ENCODE assay signal across 1 cellular context in the genomic region with DNA sequence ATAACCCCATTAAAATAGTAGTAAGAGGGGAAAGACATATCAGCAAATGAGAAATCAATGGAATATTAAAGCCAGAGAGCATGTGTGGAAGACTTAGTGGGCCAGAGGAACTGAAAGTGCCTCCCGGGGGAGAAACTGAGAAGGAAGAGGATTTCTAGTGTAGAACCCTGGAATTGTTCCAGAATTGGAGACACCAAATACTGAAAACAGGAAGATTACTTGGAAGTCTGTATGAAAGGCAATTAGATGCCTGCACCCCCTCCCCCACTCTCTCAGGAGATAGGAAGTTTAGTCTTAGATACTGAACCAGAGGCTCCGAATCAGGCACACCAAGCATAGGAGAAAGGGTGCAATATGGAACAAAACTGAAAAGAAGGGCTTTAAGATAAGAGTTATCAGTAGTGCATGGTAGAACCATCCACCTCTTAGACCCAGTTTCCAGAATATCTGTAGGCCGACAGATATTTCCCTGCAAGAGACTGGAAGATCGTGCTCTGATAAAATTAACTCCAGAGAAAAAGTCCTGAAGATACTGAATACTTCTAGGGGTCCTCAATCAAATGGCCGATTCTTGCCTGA.
A peak's percentile ranks its signal among the peaks of the same experiment; 100 is the strongest.
TF ChIP-seq lines count a peak whose summit lies in the region.

No MANE protein-coding gene starts in this region.

TF ChIP-seq in K562, 482 proteins besides CTCF, POLR2A, EP300 and RAD21 (continued from another document and continues in another):
- TF ChIP-seq, protein P1, sequence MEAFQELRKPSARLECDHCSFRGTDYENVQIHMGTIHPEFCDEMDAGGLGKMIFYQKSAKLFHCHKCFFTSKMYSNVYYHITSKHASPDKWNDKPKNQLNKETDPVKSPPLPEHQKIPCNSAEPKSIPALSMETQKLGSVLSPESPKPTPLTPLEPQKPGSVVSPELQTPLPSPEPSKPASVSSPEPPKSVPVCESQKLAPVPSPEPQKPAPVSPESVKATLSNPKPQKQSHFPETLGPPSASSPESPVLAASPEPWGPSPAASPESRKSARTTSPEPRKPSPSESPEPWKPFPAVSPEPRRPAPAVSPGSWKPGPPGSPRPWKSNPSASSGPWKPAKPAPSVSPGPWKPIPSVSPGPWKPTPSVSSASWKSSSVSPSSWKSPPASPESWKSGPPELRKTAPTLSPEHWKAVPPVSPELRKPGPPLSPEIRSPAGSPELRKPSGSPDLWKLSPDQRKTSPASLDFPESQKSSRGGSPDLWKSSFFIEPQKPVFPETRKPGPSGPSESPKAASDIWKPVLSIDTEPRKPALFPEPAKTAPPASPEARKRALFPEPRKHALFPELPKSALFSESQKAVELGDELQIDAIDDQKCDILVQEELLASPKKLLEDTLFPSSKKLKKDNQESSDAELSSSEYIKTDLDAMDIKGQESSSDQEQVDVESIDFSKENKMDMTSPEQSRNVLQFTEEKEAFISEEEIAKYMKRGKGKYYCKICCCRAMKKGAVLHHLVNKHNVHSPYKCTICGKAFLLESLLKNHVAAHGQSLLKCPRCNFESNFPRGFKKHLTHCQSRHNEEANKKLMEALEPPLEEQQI (IDR thresholded peaks at IDR 0.05): peak; percentile 88
- TF ChIP-seq ARNT (IDR thresholded peaks at IDR 0.05) (peak; percentile 73 to 99; a peak in 3 of 4 replicates), GTF2F1 (IDR thresholded peaks at IDR 0.05; ENCODE audit: low read depth, low read length) (no peak), KLF16 (IDR thresholded peaks at IDR 0.05) (peak; percentile 94), TBP (optimal IDR thresholded peaks at IDR 0.05; ENCODE audit: low read depth, low read length) (no peak), TRIM28 (IDR thresholded peaks at IDR 0.05) (peak; percentile 60; the same call in 1 of the 2 replicates), FOS (IDR thresholded peaks at IDR 0.05; ENCODE audit: extremely low read depth, insufficient read length) (no peak), EZH2 (IDR thresholded peaks at IDR 0.05; ENCODE audit: borderline replicate concordance, low read depth, low read length) (no peak), ATF1 (CRISPR knock-in tag; IDR thresholded peaks at IDR 0.05) (no peak), ATF1 (tag; IDR thresholded peaks at IDR 0.05) (peak; percentile 22; the same call in 1 of the 2 replicates), NCOR1 (IDR thresholded peaks at IDR 0.05) (peak; percentile 97), KHSRP (IDR thresholded peaks at IDR 0.05) (0 out of 2 replicates have a peak, but pooled peaks have one; percentile 43), FOSL1 (tag; conservative IDR thresholded peaks at IDR 0.05) (peak; percentile 67; the same call in 1 of the 2 replicates), MED1 (CRISPR knock-in tag; IDR thresholded peaks at IDR 0.05; ENCODE audit: borderline replicate concordance) (no peak), ZNF23 (CRISPR knock-in tag; IDR thresholded peaks at IDR 0.05) (no peak), DACH1 (IDR thresholded peaks at IDR 0.05; ENCODE audit: partially characterized antibody) (peak; percentile 9), MYC (IDR thresholded peaks at IDR 0.05; ENCODE audit: low read depth, low read length) (peak; percentile 39; the same call in 1 of the 2 replicates), MYC (CRISPR knock-in tag; IDR thresholded peaks at IDR 0.05; ENCODE audit: borderline replicate concordance, low read depth) (no peak), NUFIP1 (IDR thresholded peaks at IDR 0.05; ENCODE audit: partially characterized antibody) (peak; percentile 65), SRSF9 (IDR thresholded peaks at IDR 0.05; ENCODE audit: borderline replicate concordance, low read depth, low read length) (no peak), ETV1 (tag; conservative IDR thresholded peaks at IDR 0.05; ENCODE audit: low read depth) (peak; percentile 14; the same call in 1 of the 2 replicates), BCOR (IDR thresholded peaks at IDR 0.05) (peak; percentile 52), HNRNPL (IDR thresholded peaks at IDR 0.05; ENCODE audit: low read depth, low read length) (no peak), TAL1 (IDR thresholded peaks at IDR 0.05) (peak; percentile 98), PTBP1 (IDR thresholded peaks at IDR 0.05; ENCODE audit: low read depth, low read length) (no peak), NCOA1 (IDR thresholded peaks at IDR 0.05; ENCODE audit: low read depth) (peak; percentile 73), HDAC2 (IDR thresholded peaks at IDR 0.05) (peak; percentile 95), NEUROD1 (IDR thresholded peaks at IDR 0.05; ENCODE audit: borderline replicate concordance, low read depth, low read length, partially characterized antibody) (peak; percentile 39), HMGN3 (IDR thresholded peaks at IDR 0.05; ENCODE audit: borderline replicate concordance, extremely low read depth, insufficient read length, low read depth, low read length) (peak; percentile 74), ZNF589 (CRISPR knock-in tag; IDR thresholded peaks at IDR 0.05; ENCODE audit: low read depth) (0 out of 2 replicates have a peak, but pooled peaks have one; percentile 68), SMAD4 (CRISPR knock-in tag; conservative IDR thresholded peaks at IDR 0.05) (peak; percentile 96), SMARCC2 (IDR thresholded peaks at IDR 0.05; ENCODE audit: low read depth) (peak; percentile 93), MAFG (tag; conservative IDR thresholded peaks at IDR 0.05) (no peak), TCF3 (CRISPR knock-in tag; IDR thresholded peaks at IDR 0.05) (peak; percentile 92), TCF7L2 (IDR thresholded peaks at IDR 0.05; ENCODE audit: low read depth, low read length) (no peak), TRIM24 (IDR thresholded peaks at IDR 0.05) (peak; percentile 91 to 94), ZNF134 (CRISPR knock-in tag; conservative IDR thresholded peaks at IDR 0.05) (peak; percentile 54; the same call in 1 of the 2 replicates), MTA1 (IDR thresholded peaks at IDR 0.05; ENCODE audit: borderline replicate concordance) (peak; percentile 87), BHLHE40 (IDR thresholded peaks at IDR 0.05; ENCODE audit: low read length) (peak; percentile 47; the same call in 1 of the 2 replicates), PCBP2 (IDR thresholded peaks at IDR 0.05; ENCODE audit: low read depth, low read length, poor library complexity, severe bottlenecking) (no peak), ZNF41 (CRISPR knock-in tag; conservative IDR thresholded peaks at IDR 0.05) (peak; percentile 59; the same call in 1 of the 2 replicates), FOXA1 (IDR thresholded peaks at IDR 0.05; ENCODE audit: borderline replicate concordance) (no peak)
- TF ChIP-seq, protein P2, sequence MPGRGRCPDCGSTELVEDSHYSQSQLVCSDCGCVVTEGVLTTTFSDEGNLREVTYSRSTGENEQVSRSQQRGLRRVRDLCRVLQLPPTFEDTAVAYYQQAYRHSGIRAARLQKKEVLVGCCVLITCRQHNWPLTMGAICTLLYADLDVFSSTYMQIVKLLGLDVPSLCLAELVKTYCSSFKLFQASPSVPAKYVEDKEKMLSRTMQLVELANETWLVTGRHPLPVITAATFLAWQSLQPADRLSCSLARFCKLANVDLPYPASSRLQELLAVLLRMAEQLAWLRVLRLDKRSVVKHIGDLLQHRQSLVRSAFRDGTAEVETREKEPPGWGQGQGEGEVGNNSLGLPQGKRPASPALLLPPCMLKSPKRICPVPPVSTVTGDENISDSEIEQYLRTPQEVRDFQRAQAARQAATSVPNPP (IDR thresholded peaks at IDR 0.05; ENCODE audit: borderline replicate concordance, insufficient read depth, insufficient read length): no peak
- TF ChIP-seq, protein P3, sequence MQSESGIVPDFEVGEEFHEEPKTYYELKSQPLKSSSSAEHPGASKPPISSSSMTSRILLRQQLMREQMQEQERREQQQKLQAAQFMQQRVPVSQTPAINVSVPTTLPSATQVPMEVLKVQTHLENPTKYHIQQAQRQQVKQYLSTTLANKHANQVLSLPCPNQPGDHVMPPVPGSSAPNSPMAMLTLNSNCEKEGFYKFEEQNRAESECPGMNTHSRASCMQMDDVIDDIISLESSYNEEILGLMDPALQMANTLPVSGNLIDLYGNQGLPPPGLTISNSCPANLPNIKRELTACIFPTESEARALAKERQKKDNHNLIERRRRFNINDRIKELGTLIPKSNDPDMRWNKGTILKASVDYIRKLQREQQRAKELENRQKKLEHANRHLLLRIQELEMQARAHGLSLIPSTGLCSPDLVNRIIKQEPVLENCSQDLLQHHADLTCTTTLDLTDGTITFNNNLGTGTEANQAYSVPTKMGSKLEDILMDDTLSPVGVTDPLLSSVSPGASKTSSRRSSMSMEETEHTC (IDR thresholded peaks at IDR 0.05): 0 out of 2 replicates have a peak, but pooled peaks have one; percentile 16
- TF ChIP-seq, protein P4, sequence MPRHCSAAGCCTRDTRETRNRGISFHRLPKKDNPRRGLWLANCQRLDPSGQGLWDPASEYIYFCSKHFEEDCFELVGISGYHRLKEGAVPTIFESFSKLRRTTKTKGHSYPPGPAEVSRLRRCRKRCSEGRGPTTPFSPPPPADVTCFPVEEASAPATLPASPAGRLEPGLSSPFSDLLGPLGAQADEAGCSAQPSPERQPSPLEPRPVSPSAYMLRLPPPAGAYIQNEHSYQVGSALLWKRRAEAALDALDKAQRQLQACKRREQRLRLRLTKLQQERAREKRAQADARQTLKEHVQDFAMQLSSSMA (CRISPR knock-in tag; IDR thresholded peaks at IDR 0.05): no peak
- TF ChIP-seq, protein P5, sequence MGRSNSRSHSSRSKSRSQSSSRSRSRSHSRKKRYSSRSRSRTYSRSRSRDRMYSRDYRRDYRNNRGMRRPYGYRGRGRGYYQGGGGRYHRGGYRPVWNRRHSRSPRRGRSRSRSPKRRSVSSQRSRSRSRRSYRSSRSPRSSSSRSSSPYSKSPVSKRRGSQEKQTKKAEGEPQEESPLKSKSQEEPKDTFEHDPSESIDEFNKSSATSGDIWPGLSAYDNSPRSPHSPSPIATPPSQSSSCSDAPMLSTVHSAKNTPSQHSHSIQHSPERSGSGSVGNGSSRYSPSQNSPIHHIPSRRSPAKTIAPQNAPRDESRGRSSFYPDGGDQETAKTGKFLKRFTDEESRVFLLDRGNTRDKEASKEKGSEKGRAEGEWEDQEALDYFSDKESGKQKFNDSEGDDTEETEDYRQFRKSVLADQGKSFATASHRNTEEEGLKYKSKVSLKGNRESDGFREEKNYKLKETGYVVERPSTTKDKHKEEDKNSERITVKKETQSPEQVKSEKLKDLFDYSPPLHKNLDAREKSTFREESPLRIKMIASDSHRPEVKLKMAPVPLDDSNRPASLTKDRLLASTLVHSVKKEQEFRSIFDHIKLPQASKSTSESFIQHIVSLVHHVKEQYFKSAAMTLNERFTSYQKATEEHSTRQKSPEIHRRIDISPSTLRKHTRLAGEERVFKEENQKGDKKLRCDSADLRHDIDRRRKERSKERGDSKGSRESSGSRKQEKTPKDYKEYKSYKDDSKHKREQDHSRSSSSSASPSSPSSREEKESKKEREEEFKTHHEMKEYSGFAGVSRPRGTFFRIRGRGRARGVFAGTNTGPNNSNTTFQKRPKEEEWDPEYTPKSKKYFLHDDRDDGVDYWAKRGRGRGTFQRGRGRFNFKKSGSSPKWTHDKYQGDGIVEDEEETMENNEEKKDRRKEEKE (IDR thresholded peaks at IDR 0.05; ENCODE audit: borderline replicate concordance in 1 of 2, control insufficient read depth in 1 of 2, low read depth in 2 of 2, low read length in 1 of 2): no peak
- TF ChIP-seq, protein P6, sequence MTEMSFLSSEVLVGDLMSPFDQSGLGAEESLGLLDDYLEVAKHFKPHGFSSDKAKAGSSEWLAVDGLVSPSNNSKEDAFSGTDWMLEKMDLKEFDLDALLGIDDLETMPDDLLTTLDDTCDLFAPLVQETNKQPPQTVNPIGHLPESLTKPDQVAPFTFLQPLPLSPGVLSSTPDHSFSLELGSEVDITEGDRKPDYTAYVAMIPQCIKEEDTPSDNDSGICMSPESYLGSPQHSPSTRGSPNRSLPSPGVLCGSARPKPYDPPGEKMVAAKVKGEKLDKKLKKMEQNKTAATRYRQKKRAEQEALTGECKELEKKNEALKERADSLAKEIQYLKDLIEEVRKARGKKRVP (CRISPR knock-in tag; IDR thresholded peaks at IDR 0.05): 0 out of 2 replicates have a peak, but pooled peaks have one; percentile 60
- TF ChIP-seq, protein P7, sequence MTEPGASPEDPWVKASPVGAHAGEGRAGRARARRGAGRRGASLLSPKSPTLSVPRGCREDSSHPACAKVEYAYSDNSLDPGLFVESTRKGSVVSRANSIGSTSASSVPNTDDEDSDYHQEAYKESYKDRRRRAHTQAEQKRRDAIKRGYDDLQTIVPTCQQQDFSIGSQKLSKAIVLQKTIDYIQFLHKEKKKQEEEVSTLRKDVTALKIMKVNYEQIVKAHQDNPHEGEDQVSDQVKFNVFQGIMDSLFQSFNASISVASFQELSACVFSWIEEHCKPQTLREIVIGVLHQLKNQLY (CRISPR knock-in tag; conservative IDR thresholded peaks at IDR 0.05): no peak
- TF ChIP-seq, protein P8, sequence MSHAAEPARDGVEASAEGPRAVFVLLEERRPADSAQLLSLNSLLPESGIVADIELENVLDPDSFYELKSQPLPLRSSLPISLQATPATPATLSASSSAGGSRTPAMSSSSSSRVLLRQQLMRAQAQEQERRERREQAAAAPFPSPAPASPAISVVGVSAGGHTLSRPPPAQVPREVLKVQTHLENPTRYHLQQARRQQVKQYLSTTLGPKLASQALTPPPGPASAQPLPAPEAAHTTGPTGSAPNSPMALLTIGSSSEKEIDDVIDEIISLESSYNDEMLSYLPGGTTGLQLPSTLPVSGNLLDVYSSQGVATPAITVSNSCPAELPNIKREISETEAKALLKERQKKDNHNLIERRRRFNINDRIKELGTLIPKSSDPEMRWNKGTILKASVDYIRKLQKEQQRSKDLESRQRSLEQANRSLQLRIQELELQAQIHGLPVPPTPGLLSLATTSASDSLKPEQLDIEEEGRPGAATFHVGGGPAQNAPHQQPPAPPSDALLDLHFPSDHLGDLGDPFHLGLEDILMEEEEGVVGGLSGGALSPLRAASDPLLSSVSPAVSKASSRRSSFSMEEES (CRISPR knock-in tag; IDR thresholded peaks at IDR 0.05): no peak; the same call in 1 of the 2 replicates
- TF ChIP-seq, protein P9, sequence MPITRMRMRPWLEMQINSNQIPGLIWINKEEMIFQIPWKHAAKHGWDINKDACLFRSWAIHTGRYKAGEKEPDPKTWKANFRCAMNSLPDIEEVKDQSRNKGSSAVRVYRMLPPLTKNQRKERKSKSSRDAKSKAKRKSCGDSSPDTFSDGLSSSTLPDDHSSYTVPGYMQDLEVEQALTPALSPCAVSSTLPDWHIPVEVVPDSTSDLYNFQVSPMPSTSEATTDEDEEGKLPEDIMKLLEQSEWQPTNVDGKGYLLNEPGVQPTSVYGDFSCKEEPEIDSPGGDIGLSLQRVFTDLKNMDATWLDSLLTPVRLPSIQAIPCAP (CRISPR knock-in tag; IDR thresholded peaks at IDR 0.05; ENCODE audit: borderline replicate concordance): no peak
- TF ChIP-seq, protein P10, sequence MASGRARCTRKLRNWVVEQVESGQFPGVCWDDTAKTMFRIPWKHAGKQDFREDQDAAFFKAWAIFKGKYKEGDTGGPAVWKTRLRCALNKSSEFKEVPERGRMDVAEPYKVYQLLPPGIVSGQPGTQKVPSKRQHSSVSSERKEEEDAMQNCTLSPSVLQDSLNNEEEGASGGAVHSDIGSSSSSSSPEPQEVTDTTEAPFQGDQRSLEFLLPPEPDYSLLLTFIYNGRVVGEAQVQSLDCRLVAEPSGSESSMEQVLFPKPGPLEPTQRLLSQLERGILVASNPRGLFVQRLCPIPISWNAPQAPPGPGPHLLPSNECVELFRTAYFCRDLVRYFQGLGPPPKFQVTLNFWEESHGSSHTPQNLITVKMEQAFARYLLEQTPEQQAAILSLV (tag; IDR thresholded peaks at IDR 0.05): no peak
